Comparison of ENCODE assay signal across 9 cellular contexts in genomic region chr3:4834403-4834866, GRCh38.
DNase-seq lines count a peak whose midpoint lies in the region; ATAC-seq, FAIRE-seq and TF ChIP-seq lines count a peak whose summit lies in the region.
"Had no signal": no experiment of that assay in that cellular context is flagged by ENCODE, and none has a peak within 500 bp of the region (broad histone marks: within the 10 kb centered on the region; RNA-seq: fewer than 3 reads in every experiment).

No MANE protein-coding gene starts in this region.

- FAIRE-seq in D721Med (lab: Jason Lieb, UNC), result no peak
- FAIRE-seq: colon had no signal

- no peak overlapping the region for H2AFZ ChIP-seq in PC-9

- intact Hi-C loops in PC-9 (cut with micrococcal nuclease; ENCODE audit: unreplicated experiment), result no loop called here

- no TSS peak for BruUV-seq in PC-9 (replicated peaks; lab: Mats Ljungman, UMichigan)

- H3K27me3 ChIP-seq in PC-9 (ENCODE audit: insufficient read depth, low read depth), result no peaks in the 10 kb centered on the region

- CTCF ChIA-PET in PC-9 (lab: Charles Lee), result no interaction called here

- no peaks in the 10 kb centered on the region for H3K9me3 ChIP-seq in PC-9 (ENCODE audit: insufficient read depth, low read depth)

- peak; percentile 49 for ATAC-seq in GM18508 (IDR thresholded peaks at IDR 0.05; ENCODE audit: insufficient read depth, unreplicated experiment)
- peak; percentile 54 for ATAC-seq in HG02943 (IDR thresholded peaks at IDR 0.05; ENCODE audit: low read depth, unreplicated experiment)
- peak; percentile 65 for ATAC-seq in stimulated activated naive CD8-positive, alpha-beta T cell treated with anti-CD3 and anti-CD28 coated beads, Interleukin-15, Interleukin-2, amounts not matched to agents 100 U/mL and 50 U/mL, for 24 hours

- H4K20me1 ChIP-seq in PC-9 (ENCODE audit: insufficient read depth), result no peaks in the 10 kb centered on the region

- no peak overlapping the region for H3K27ac ChIP-seq in PC-9

- peaks cover 31% of the 10 kb centered on the region for H3K4me1 ChIP-seq in PC-9 (replicated peaks; ENCODE audit: insufficient read depth)

- H3K36me3 ChIP-seq in PC-9 (ENCODE audit: low read depth), result no peaks in the 10 kb centered on the region

- POLR2A ChIA-PET in PC-9 (lab: Charles Lee; ENCODE audit: unreplicated experiment), result no interaction called here

- peaks cover 32% of the 10 kb centered on the region for H3F3A ChIP-seq in PC-9 (ENCODE audit: insufficient read depth, low read depth)

- no peak overlapping the region for H3K4me3 ChIP-seq in PC-9

- H3K79me2 ChIP-seq in PC-9 (ENCODE audit: low read depth), result no peaks in the 10 kb centered on the region

- H3K4me2 ChIP-seq in PC-9, result no peak overlapping the region

- no peaks in the 10 kb centered on the region for H3K9me2 ChIP-seq in PC-9 (ENCODE audit: insufficient read depth)

- peak in 4 of 5 experiments; percentile 51 to 96 (median 72) for DNase-seq in T-helper 2 cell
- peak; percentile 78 for DNase-seq in central memory CD4-positive, alpha-beta T cell
- peak; percentile 85 for DNase-seq in stimulated activated naive CD8-positive, alpha-beta T cell treated with anti-CD3 and anti-CD28 coated beads, Interleukin-15, Interleukin-2, amounts not matched to agents 100 U/mL and 50 U/mL, for 24 hours
- no peak for DNase-seq in SK-N-DZ (ENCODE audit: low spot score)
- DNase-seq in D721Med (ENCODE audit: insufficient read length, low spot score), result no peak
- DNase-seq in PC-9, result no peak

- no peak for TF ChIP-seq CTCF in D721Med (IDR thresholded peaks at IDR 0.05; ENCODE audit: insufficient read depth, missing control alignments)
- no peak for TF ChIP-seq CTCF in PC-9 (conservative IDR thresholded peaks at IDR 0.05)

Comparison
In these comparisons a context has a peak if more than half of its experiments do, and no peak if none do; other contexts are left out.
1. DNase-seq: peak in T-helper 2 cell (4 of 5), central memory CD4-positive, alpha-beta T cell (single experiment) and stimulated activated naive CD8-positive, alpha-beta T cell treated with anti-CD3 and anti-CD28 coated beads, Interleukin-15, Interleukin-2, amounts not matched to agents 100 U/mL and 50 U/mL, for 24 hours (single experiment); none in SK-N-DZ (single experiment), D721Med (single experiment) and PC-9 (0 of 2).
2. Peak in every context shown above with its lines, with median percentiles within 50 percentile points of each other: ATAC-seq.